ENCODE assay signal across 8 cellular contexts in genomic region chr10:6141296-6142151, GRCh38. TPM values are rescaled to one million over a fixed set of nuclear protein-coding genes. Genes with fewer than 3 reads are reported as not detected.
DNase-seq lines count a peak whose midpoint lies in the region; ATAC-seq and TF ChIP-seq lines count a peak whose summit lies in the region.

No MANE protein-coding gene starts in this region.

- no peaks in the 10 kb centered on the region for H3K9me3 Mint-ChIP-seq in activated CD4-positive, alpha-beta memory T cell treated with anti-CD3 and anti-CD28 coated beads for 36 hours

- CTCF ChIA-PET in GM10248 (lab: Yijun Ruan, JAX): interaction anchor here (1.2 to 9.9 kb wide), 2 partner anchors 10 to 11 kb away, joined by 4 to 99 read pairs; no protein-coding TSS in a partner anchor
- CTCF ChIA-PET in activated CD4-positive, alpha-beta memory T cell treated with anti-CD3 and anti-CD28 coated beads for 36 hours (lab: Charles Lee): interaction anchor here (1.4 kb wide), 1 partner anchor 33 kb away, joined by 3 read pairs; no protein-coding TSS in a partner anchor

- H3K4me1 Mint-ChIP-seq in activated CD4-positive, alpha-beta memory T cell treated with anti-CD3 and anti-CD28 coated beads for 36 hours (ENCODE audit: low read depth): peaks cover 76% of the 10 kb centered on the region

- peaks cover 10% of the 10 kb centered on the region for H3K27me3 Mint-ChIP-seq in activated CD4-positive, alpha-beta memory T cell treated with anti-CD3 and anti-CD28 coated beads for 36 hours

- peak overlapping the region; percentile 32 to 36 for H3K27ac ChIP-seq in right atrium auricular region

- no peaks in the 10 kb centered on the region for H3K36me3 ChIP-seq in right atrium auricular region

- DNase-seq in GM10248 (ENCODE audit: extremely low spot score) (peak; percentile 78), HK-2 (ENCODE audit: unreplicated experiment) (peak; percentile 42), right atrium auricular region (ENCODE audit: low spot score) (no peak), stromal cell of bone marrow (ENCODE audit: low read depth) (peak; percentile 79), foreskin melanocyte (no peak)
- DNase-seq in activated CD4-positive, alpha-beta memory T cell treated with anti-CD3 and anti-CD28 coated beads for 36 hours: peak; percentile 69

- no peaks in the 10 kb centered on the region for H3K9me3 ChIP-seq in right atrium auricular region

- H3K27me3 ChIP-seq in right atrium auricular region: no peaks in the 10 kb centered on the region

- ATAC-seq in GM21447 (IDR thresholded peaks at IDR 0.05; ENCODE audit: unreplicated experiment) (peak; percentile 55), GM19397 (IDR thresholded peaks at IDR 0.05; ENCODE audit: unreplicated experiment) (no peak)

- intact Hi-C loops in activated CD4-positive, alpha-beta memory T cell treated with anti-CD3 and anti-CD28 coated beads for 36 hours (cut with micrococcal nuclease): loop anchor here (1.0 to 10.0 kb wide), 6 partner anchors 11 to 164 kb away; partner anchors contain the start of gene IL15RA

- peak overlapping the region in 1 of 2 donors; percentile 33 for H3K4me3 ChIP-seq in right atrium auricular region

- TF ChIP-seq CTCF in GM10248 (IDR thresholded peaks at IDR 0.05; ENCODE audit: control extremely low read depth, extremely low read depth, low read depth, missing control alignments) (no peak), right atrium auricular region (IDR thresholded peaks at IDR 0.05) (no peak)

- H3K36me3 Mint-ChIP-seq in activated CD4-positive, alpha-beta memory T cell treated with anti-CD3 and anti-CD28 coated beads for 36 hours: peaks cover 2% of the 10 kb centered on the region

- peaks cover 3 to 20% of the 10 kb centered on the region in 2 donors for H3K4me1 ChIP-seq in right atrium auricular region

- POLR2A ChIA-PET in GM10248 (lab: Yijun Ruan, JAX): no interaction called here
- POLR2A ChIA-PET in activated CD4-positive, alpha-beta memory T cell treated with anti-CD3 and anti-CD28 coated beads for 36 hours (lab: Charles Lee): interaction anchor here (3.6 kb wide), 1 partner anchor 12 kb away, joined by 21 read pairs; no protein-coding TSS in a partner anchor

- peak overlapping the region; percentile 73 for H3K4me3 Mint-ChIP-seq in activated CD4-positive, alpha-beta memory T cell treated with anti-CD3 and anti-CD28 coated beads for 36 hours

- H3K27ac Mint-ChIP-seq in activated CD4-positive, alpha-beta memory T cell treated with anti-CD3 and anti-CD28 coated beads for 36 hours: peak overlapping the region; percentile 94

RNA-seq across cellular contexts. Expression of gene RBM17, which starts 52.7 kb away (rescaled TPM):
- total RNA-seq in activated CD4-positive, alpha-beta memory T cell treated with anti-CD3 and anti-CD28 coated beads for 36 hours: 100 to 1,000 TPM; 151 to 155 TPM
- total RNA-seq in right atrium auricular region: 10 to 100 TPM; 27.4 to 30.1 TPM

Comparison
In these comparisons a context has a peak if more than half of its experiments do, and no peak if none do; other contexts are left out.
1. DNase-seq: peak in GM10248 (single experiment), HK-2 (single experiment), activated CD4-positive, alpha-beta memory T cell treated with anti-CD3 and anti-CD28 coated beads for 36 hours (single experiment) and stromal cell of bone marrow (single experiment); none in right atrium auricular region (single experiment) and foreskin melanocyte (single experiment).
2. RNA of gene RBM17, which starts 52.7 kb away (total RNA-seq): 151 to 155 TPM in activated CD4-positive, alpha-beta memory T cell treated with anti-CD3 and anti-CD28 coated beads for 36 hours; 27.4 to 30.1 TPM in right atrium auricular region; every median in the first group is over 4 times any median in the second.